ENCODE assay signal across 35 cellular contexts in the genomic region with DNA sequence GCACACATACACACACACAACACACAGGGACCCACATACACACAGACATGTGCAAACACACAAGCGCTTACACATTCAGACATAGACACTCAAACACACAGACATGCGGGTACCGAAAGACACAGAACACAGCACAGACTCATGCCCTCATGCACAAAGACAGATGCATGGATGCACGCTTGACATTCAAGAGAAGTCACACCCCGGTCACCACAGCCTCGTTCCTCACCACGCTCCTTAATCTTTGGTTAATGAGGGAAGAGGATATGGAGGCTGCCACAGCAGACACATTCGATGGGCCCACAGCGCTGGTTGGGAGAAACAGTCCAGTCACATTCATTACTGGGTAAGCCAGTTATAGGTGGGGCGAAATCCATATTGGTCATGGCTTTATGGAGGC.
"Had no signal": no experiment of that assay in that cellular context is flagged by ENCODE, and none has a peak within 500 bp of the region (broad histone marks: within the 10 kb centered on the region; RNA-seq: fewer than 3 reads in every experiment).

No MANE protein-coding gene starts in this region.

- ATAC-seq: activated CD8-positive, alpha-beta memory T cell treated with anti-CD3 and anti-CD28 coated beads, Interleukin-2, amount 10 ng/mL, durations not matched to agents 7 days and 5 days; activated naive CD8-positive, alpha-beta T cell treated with anti-CD3 and anti-CD28 coated beads, Interleukin-2, amount 50 U/mL, for 24 hours; PC-3; T-cell had no signal

- H3K36me3 ChIP-seq: MG63, Peyer's patch, SJSA1 had no signal

- H3K27ac Mint-ChIP-seq: activated B cell treated with CpG ODN at 0.5 μM for 24 hours; activated CD4-positive, alpha-beta memory T cell treated with anti-CD3 and anti-CD28 coated beads for 36 hours; activated CD8-positive, alpha-beta memory T cell treated with anti-CD3 and anti-CD28 coated beads, Interleukin-2, amount 10 ng/mL, durations not matched to agents 7 days and 5 days; activated naive CD4-positive, alpha-beta T cell treated with anti-CD3 and anti-CD28 coated beads, Interleukin-2, amount 10 ng/mL, durations not matched to agents 7 days and 5 days; activated naive CD8-positive, alpha-beta T cell; activated naive CD8-positive, alpha-beta T cell treated with anti-CD3 and anti-CD28 coated beads, Interleukin-2, amount 50 U/mL, for 24 hours; brain; T-cell had no signal

- H3K9me3 ChIP-seq: MG63, Peyer's patch, SJSA1, SK-N-SH had no signal

- H3K4me2 ChIP-seq: SK-N-SH had no signal

- H3K4me1 ChIP-seq: Peyer's patch had no signal

- H3K4me1 Mint-ChIP-seq: activated B cell treated with CpG ODN at 0.5 μM for 24 hours; activated CD8-positive, alpha-beta memory T cell treated with anti-CD3 and anti-CD28 coated beads, Interleukin-2, amount 10 ng/mL, durations not matched to agents 7 days and 5 days; activated naive CD4-positive, alpha-beta T cell treated with anti-CD3 and anti-CD28 coated beads, Interleukin-2, amount 10 ng/mL, durations not matched to agents 7 days and 5 days; activated naive CD8-positive, alpha-beta T cell treated with anti-CD3 and anti-CD28 coated beads, Interleukin-2, amount 50 U/mL, for 24 hours; T-cell had no signal

- H3K4me3 ChIP-seq: MG63, Peyer's patch, SJSA1 had no signal

- H3K9ac ChIP-seq: SK-N-SH had no signal

- H3K27me3 ChIP-seq: Peyer's patch had no signal

- H3K27ac ChIP-seq: Peyer's patch, SJSA1, VCaP had no signal

- DNase-seq: activated B cell treated with CpG ODN at 0.5 μM for 24 hours; activated CD4-positive, alpha-beta memory T cell treated with anti-CD3 and anti-CD28 coated beads for 36 hours; activated CD4-positive, alpha-beta T cell treated with anti-CD3 and anti-CD28 coated beads for 4 hours; activated CD4-positive, alpha-beta T cell treated with anti-CD3 and anti-CD28 coated beads, Interleukin-2, amount 50 U/mL, for 1 hour; activated CD4-positive, CD25-positive, alpha-beta regulatory T cell treated with anti-CD3 and anti-CD28 coated beads, Interleukin-2, amount 50 U/mL, for 72 hours; activated CD8-positive, alpha-beta memory T cell treated with anti-CD3 and anti-CD28 coated beads for 24 hours; activated CD8-positive, alpha-beta memory T cell treated with anti-CD3 and anti-CD28 coated beads, Interleukin-2, amount 10 ng/mL, durations not matched to agents 7 days and 5 days; activated CD8-positive, alpha-beta memory T cell treated with anti-CD3 and anti-CD28 coated beads, Interleukin-2, amount 50 U/mL, for 48 hours; activated effector memory CD4-positive, alpha-beta T cell treated with Interleukin-2 at 50 U/mL for 16 hours; activated naive CD4-positive, alpha-beta T cell treated with anti-CD3 and anti-CD28 coated beads, Interleukin-2, amount 10 ng/mL, durations not matched to agents 7 days and 5 days; activated naive CD8-positive, alpha-beta T cell treated with anti-CD3 and anti-CD28 coated beads, Interleukin-2, amount 50 U/mL, for 24 hours; activated T-cell treated with anti-CD3 and anti-CD28 coated beads, Interleukin-2, amount 50 U/mL, for 48 hours; anterior cingulate cortex; Kasumi-1; KG1; MG63; NCI-H1048; NCI-H1105 treated with DMSO at 0.1 percent for 48 hours; NCI-H1436; NCI-H1694; NCI-H2029; NCI-H345; NCI-H524 treated with DMSO at 0.1 percent for 48 hours; PC-3; Peyer's patch; RPMI8226; SHP77 treated with DMSO at 0.1 percent for 48 hours; SK-N-SH; T-cell; T-helper 2 cell; T-helper 9 cell had no signal

- H3K4me3 Mint-ChIP-seq: activated B cell treated with CpG ODN at 0.5 μM for 24 hours; activated CD4-positive, alpha-beta memory T cell treated with anti-CD3 and anti-CD28 coated beads for 36 hours; activated CD8-positive, alpha-beta memory T cell treated with anti-CD3 and anti-CD28 coated beads, Interleukin-2, amount 10 ng/mL, durations not matched to agents 7 days and 5 days; activated naive CD4-positive, alpha-beta T cell treated with anti-CD3 and anti-CD28 coated beads, Interleukin-2, amount 10 ng/mL, durations not matched to agents 7 days and 5 days; activated naive CD8-positive, alpha-beta T cell; activated naive CD8-positive, alpha-beta T cell treated with anti-CD3 and anti-CD28 coated beads, Interleukin-2, amount 50 U/mL, for 24 hours; brain; T-cell had no signal

- H3K36me3 Mint-ChIP-seq: activated CD4-positive, alpha-beta memory T cell treated with anti-CD3 and anti-CD28 coated beads for 36 hours; activated CD8-positive, alpha-beta memory T cell treated with anti-CD3 and anti-CD28 coated beads, Interleukin-2, amount 10 ng/mL, durations not matched to agents 7 days and 5 days; activated naive CD4-positive, alpha-beta T cell treated with anti-CD3 and anti-CD28 coated beads, Interleukin-2, amount 10 ng/mL, durations not matched to agents 7 days and 5 days; brain; T-cell had no signal
